ENCODE assay signal across 8 cellular contexts in the genomic region with DNA sequence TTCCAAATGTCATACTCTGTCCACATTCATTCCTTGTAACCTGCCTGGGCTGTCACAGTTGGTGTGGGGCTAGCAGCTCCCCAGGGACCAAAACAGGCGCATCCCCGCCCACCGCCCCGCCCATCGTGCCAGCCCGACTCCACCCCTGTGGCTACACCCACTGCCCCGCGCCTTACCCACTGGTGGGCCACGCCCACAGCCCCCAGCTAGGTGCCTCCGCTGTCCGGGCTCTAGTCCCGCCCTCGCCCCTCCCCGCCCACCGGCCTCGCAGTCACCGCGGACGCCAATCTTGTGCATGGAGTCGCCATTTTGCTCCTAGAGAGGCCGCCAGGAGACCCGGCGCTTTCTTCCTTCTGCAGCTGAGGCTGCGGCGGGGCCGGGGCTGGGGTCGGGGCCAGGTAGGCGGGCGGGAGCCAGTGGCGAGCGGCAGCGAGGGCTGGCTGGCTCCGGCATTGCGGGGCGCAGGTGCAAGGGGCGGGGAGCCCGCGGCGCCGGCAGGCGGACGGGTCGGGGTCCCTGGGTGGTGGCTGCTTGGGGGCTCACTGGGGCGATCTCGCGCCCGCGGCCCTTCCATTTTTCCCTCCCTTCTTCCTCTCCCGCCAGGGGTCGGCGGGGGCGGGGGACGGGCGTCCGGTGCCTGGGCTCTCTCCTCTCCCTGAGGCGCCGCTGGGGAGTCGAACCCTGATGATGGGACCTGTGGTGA. TPM values are rescaled to one million over a fixed set of nuclear protein-coding genes. Genes with fewer than 3 reads are reported as not detected.
DNase-seq lines count a peak whose midpoint lies in the region; ATAC-seq and TF ChIP-seq lines count a peak whose summit lies in the region.

A gene with protein sequence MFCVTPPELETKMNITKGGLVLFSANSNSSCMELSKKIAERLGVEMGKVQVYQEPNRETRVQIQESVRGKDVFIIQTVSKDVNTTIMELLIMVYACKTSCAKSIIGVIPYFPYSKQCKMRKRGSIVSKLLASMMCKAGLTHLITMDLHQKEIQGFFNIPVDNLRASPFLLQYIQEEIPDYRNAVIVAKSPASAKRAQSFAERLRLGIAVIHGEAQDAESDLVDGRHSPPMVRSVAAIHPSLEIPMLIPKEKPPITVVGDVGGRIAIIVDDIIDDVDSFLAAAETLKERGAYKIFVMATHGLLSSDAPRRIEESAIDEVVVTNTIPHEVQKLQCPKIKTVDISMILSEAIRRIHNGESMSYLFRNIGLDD (plus strand): TSS at position 268 of the 703 bp plus-strand sequence. CDS start 7,703 bp downstream, outside the sequence.

- no peak for TF ChIP-seq EP300 in Ishikawa (IDR thresholded peaks at IDR 0.05; ENCODE audit: borderline replicate concordance)

- TF ChIP-seq RAD21 in Ishikawa (IDR thresholded peaks at IDR 0.05; ENCODE audit: low read depth) = no peak

- H3K9me3 Mint-ChIP-seq in endothelial cell (ENCODE audit: unreplicated experiment) = no peaks in the 10 kb centered on the region

- peak within 1 kb of the TSS; percentile 93 for H3K4me3 Mint-ChIP-seq in endothelial cell (ENCODE audit: unreplicated experiment)

- H3K27ac Mint-ChIP-seq in endothelial cell (ENCODE audit: unreplicated experiment) = peak within 1 kb of the TSS; percentile 92

- H3K36me3 Mint-ChIP-seq in endothelial cell (ENCODE audit: low read depth, unreplicated experiment) = peaks cover 3% of the 10 kb centered on the region

- DNase-seq in COLO829 (ENCODE audit: low spot score) (peak; percentile 98), OCI-M1 (lab: John Stamatoyannopoulos, UW) (peak; percentile 87), activated T-cell treated with anti-CD3 and anti-CD28 coated beads for 1 hour (ENCODE audit: low read depth) (peak; percentile 96), endothelial cell (ENCODE audit: low spot score) (peak; percentile 90), midbrain (lab: John Stamatoyannopoulos, UW) (peak; percentile 94)
- peak; percentile 88 to 91 for DNase-seq in stimulated activated CD8-positive, alpha-beta memory T cell treated with anti-CD3 and anti-CD28 coated beads, Interleukin-15, amount 100 ng/mL, for 4 hours (ENCODE audit: low read depth in 2 of 2)

- TF ChIP-seq CTCF in endothelial cell (IDR thresholded peaks at IDR 0.05; ENCODE audit: unreplicated experiment) = no peak

- no peaks in the 10 kb centered on the region for H3K27me3 Mint-ChIP-seq in endothelial cell (ENCODE audit: unreplicated experiment)

- peak; percentile 47 for ATAC-seq in GM21526 (IDR thresholded peaks at IDR 0.05; ENCODE audit: low FRiP score, unreplicated experiment)

- peaks cover 16% of the 10 kb centered on the region for H3K4me1 Mint-ChIP-seq in endothelial cell (ENCODE audit: unreplicated experiment)

TF ChIP-seq in Ishikawa, 13 proteins besides CTCF, POLR2A, EP300 and RAD21:
- peak; percentile 74; the same call in 1 of the 2 replicates for TF ChIP-seq ZBTB7A (IDR thresholded peaks at IDR 0.05; ENCODE audit: low read depth)
- TF ChIP-seq, protein P1, sequence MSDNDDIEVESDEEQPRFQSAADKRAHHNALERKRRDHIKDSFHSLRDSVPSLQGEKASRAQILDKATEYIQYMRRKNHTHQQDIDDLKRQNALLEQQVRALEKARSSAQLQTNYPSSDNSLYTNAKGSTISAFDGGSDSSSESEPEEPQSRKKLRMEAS (IDR thresholded peaks at IDR 0.05) = no peak
- peak; percentile 86 for TF ChIP-seq YY1 (IDR thresholded peaks at IDR 0.05; ENCODE audit: low read depth)
- no peak for TF ChIP-seq TEAD4 (IDR thresholded peaks at IDR 0.05)
- no peak for TF ChIP-seq CREB1 (IDR thresholded peaks at IDR 0.05; ENCODE audit: low read depth)
- TF ChIP-seq TCF12 (IDR thresholded peaks at IDR 0.05; ENCODE audit: low read depth) = no peak
- TF ChIP-seq FOXM1 (IDR thresholded peaks at IDR 0.05; ENCODE audit: borderline replicate concordance, low read depth) = no peak
- TF ChIP-seq, protein P2, sequence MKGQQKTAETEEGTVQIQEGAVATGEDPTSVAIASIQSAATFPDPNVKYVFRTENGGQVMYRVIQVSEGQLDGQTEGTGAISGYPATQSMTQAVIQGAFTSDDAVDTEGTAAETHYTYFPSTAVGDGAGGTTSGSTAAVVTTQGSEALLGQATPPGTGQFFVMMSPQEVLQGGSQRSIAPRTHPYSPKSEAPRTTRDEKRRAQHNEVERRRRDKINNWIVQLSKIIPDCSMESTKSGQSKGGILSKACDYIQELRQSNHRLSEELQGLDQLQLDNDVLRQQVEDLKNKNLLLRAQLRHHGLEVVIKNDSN (IDR thresholded peaks at IDR 0.05) = no peak
- TF ChIP-seq EGR1 (IDR thresholded peaks at IDR 0.05) = 0 out of 2 replicates have a peak, but pooled peaks have one; percentile 9
- TF ChIP-seq CEBPB (IDR thresholded peaks at IDR 0.05) = no peak
- TF ChIP-seq TAF1 (IDR thresholded peaks at IDR 0.05; ENCODE audit: low read depth) = peak; percentile 80

RNA-seq across cellular contexts. Expression of the gene that starts here (rescaled TPM):
- total RNA-seq in endothelial cell (ENCODE audit: unreplicated experiment) = 32.4 TPM

Comparison
In these comparisons a context has a peak if more than half of its experiments do, and no peak if none do; other contexts are left out.
1. Peak in every context shown above with its lines: DNase-seq and ATAC-seq.